8 cellular contexts compared by ENCODE assay signal in the genomic region with DNA sequence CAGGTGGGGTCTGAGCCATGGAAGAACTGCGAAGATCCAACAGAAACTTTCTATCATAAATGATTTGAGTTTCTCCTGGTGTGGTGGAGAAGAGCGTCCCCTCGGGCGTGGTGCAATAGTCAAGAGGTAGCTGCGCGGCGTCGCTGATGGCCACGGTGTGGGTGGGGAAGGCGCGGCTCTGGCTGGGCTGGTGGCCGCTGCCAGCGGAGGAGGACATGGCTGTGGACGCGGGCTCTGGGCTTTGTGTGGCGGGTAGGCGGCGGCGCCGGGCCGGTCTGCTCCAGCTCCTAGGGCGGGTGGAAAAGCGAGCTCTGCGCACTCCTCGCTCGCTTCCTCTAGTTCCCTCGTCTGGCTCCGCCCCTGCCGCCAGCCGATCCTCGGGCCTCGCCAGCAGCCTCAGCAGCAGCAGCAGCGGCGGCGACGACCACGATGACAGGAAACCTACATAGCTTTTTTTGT. TPM values are rescaled to one million over a fixed set of nuclear protein-coding genes. Genes with fewer than 3 reads are reported as not detected.
DNase-seq lines count a peak whose midpoint lies in the region; ATAC-seq and TF ChIP-seq lines count a peak whose summit lies in the region.

No MANE protein-coding gene starts in this region.

- H3K36me3 Mint-ChIP-seq in activated naive CD8-positive, alpha-beta T cell = peaks cover 3% of the 10 kb centered on the region

- peaks cover 40% of the 10 kb centered on the region for H3K4me1 Mint-ChIP-seq in activated naive CD8-positive, alpha-beta T cell (ENCODE audit: low read depth)

- H3K36me3 ChIP-seq in ovary (no peaks in the 10 kb centered on the region), testis (ENCODE audit: low read depth, missing control alignments) (no peaks in the 10 kb centered on the region)

- peak overlapping the region; percentile 94 for H3K4me3 Mint-ChIP-seq in activated naive CD8-positive, alpha-beta T cell

- H3K9me3 ChIP-seq in ovary (no peaks in the 10 kb centered on the region), testis (no peaks in the 10 kb centered on the region)

- H3K27me3 Mint-ChIP-seq in activated naive CD8-positive, alpha-beta T cell = no peaks in the 10 kb centered on the region

- WGBS in ovary, 3 donors = 2% methylated on average over 37 of the region's 37 CpGs
- WGBS in testis, 2 donors = 1 to 2% methylated on average over 14 to 37 of the region's 37 CpGs

- H3K4me1 ChIP-seq in ovary (ENCODE audit: insufficient read depth) (peaks cover 27% of the 10 kb centered on the region), testis (peaks cover 63% of the 10 kb centered on the region)

- H3K27ac Mint-ChIP-seq in activated naive CD8-positive, alpha-beta T cell = peak overlapping the region; percentile 88

- intact Hi-C loops in Right ventricle myocardium superior (cut with DNase I) = no loop called here
- intact Hi-C loops in ovary (cut with DNase I) = loop anchor here in 1 of 4 donors (10.0 kb wide), 1 partner anchor 54 kb away; no protein-coding TSS in a partner anchor
- intact Hi-C loops in testis (cut with DNase I; ENCODE audit: low total_unique reads) = no loop called here

- TF ChIP-seq EP300 in ovary (IDR thresholded peaks at IDR 0.05) = no peak

- ATAC-seq in GM21528 (IDR thresholded peaks at IDR 0.05; ENCODE audit: low FRiP score, unreplicated experiment) (peak; percentile 74), SK-N-SH treated with all-trans-retinoic acid at 6 μM for 48 hours (peak; percentile 99), Right ventricle myocardium superior (ENCODE audit: poor library complexity) (peak; percentile 94)

- no peaks in the 10 kb centered on the region for H3K27me3 ChIP-seq in ovary
- no peaks in the 10 kb centered on the region for H3K27me3 ChIP-seq in testis

- TF ChIP-seq CTCF in ovary (IDR thresholded peaks at IDR 0.05) = no peak
- no peak for TF ChIP-seq CTCF in testis (IDR thresholded peaks at IDR 0.05)

- DNase-seq in DMS114 treated with DMSO at 0.1 percent for 48 hours (lab: John Stamatoyannopoulos, UW; ENCODE audit: unreplicated experiment) = peak; percentile 73
- peak; percentile 58 for DNase-seq in LHCN-M2 (ENCODE audit: low read depth)
- DNase-seq in Right ventricle myocardium superior = peak; percentile 94
- peak; percentile 81 to 86 (median 84) for DNase-seq in ovary
- DNase-seq in testis = peak; percentile 92

- H3K27ac ChIP-seq in ovary (peak overlapping the region; percentile 27 to 65), testis (peak overlapping the region; percentile 76 to 78)

- TF ChIP-seq POLR2A in ovary (IDR thresholded peaks at IDR 0.05) (peak; percentile 25), testis (IDR thresholded peaks at IDR 0.05) (no peak)

- H3K4me3 ChIP-seq in ovary (peak overlapping the region; percentile 37), testis (peak overlapping the region; percentile 23 to 49)

- H3K9me3 Mint-ChIP-seq in activated naive CD8-positive, alpha-beta T cell (ENCODE audit: low read depth) = no peaks in the 10 kb centered on the region

TF ChIP-seq in SK-N-SH treated with all-trans-retinoic acid at 6 μM for 48 hours, 23 proteins besides CTCF, POLR2A, EP300 and RAD21:
- TF ChIP-seq ZFP3 (CRISPR knock-in tag; IDR thresholded peaks at IDR 0.05) (peak; percentile 23; the same call in 1 of the 2 replicates), TCF4 (CRISPR knock-in tag; IDR thresholded peaks at IDR 0.05; ENCODE audit: borderline replicate concordance) (no peak)

RNA-seq across cellular contexts. Expression of gene STARD9, which starts 5.9 kb away (rescaled TPM):
- total RNA-seq in LHCN-M2 (2014; rRNA removed) = 3.9 and 4.8 TPM in 2 replicates
- polyA plus RNA-seq in LHCN-M2 (2012) = 1.7 TPM
- total RNA-seq in Right ventricle myocardium superior = 5.4 TPM
- 10 to 100 TPM; 14.8 to 40.3 (median 29.8) TPM for total RNA-seq in ovary
- polyA plus RNA-seq in ovary = 10 to 100 TPM; 11.3 to 13.8 TPM
- 100 to 1,000 TPM; 132 to 137 TPM for total RNA-seq in testis
- polyA plus RNA-seq in testis (ENCODE audit: insufficient read depth, low read depth, low replicate concordance) = 41.1 TPM

RNA-seq across cellular contexts. Expression of gene HAUS2, which starts 32.7 kb away (rescaled TPM):
- 55.5 and 65.8 TPM in 2 replicates for total RNA-seq in LHCN-M2 (2014; rRNA removed)
- polyA plus RNA-seq in LHCN-M2 (2012) = 15.7 TPM
- total RNA-seq in Right ventricle myocardium superior = 9.1 TPM
- 10 to 100 TPM; 11.1 to 22.9 (median 17.8) TPM for total RNA-seq in ovary
- polyA plus RNA-seq in ovary = 10 to 100 TPM; 13.2 to 18.7 TPM
- total RNA-seq in testis = 10 to 100 TPM; 24.4 to 33.5 TPM
- 21.5 TPM for polyA plus RNA-seq in testis (ENCODE audit: insufficient read depth, low read depth, low replicate concordance)

RNA-seq across cellular contexts. Expression of gene LRRC57, which starts 32.7 kb away (rescaled TPM):
- total RNA-seq in LHCN-M2 (2014; rRNA removed) (9.0 and 12.6 TPM in 2 replicates), Right ventricle myocardium superior (11.9 TPM), ovary (10 to 100 TPM; 13.2 to 28.7 (median 17.7) TPM), testis (10 to 100 TPM; 26.7 to 35.4 TPM)
- 7.7 TPM for polyA plus RNA-seq in LHCN-M2 (2012)
- polyA plus RNA-seq in ovary (10 to 100 TPM in 1 of 2 donors, 1 to 10 TPM in 1; 7.9 to 19.2 TPM), testis (ENCODE audit: insufficient read depth, low read depth, low replicate concordance) (15.5 TPM)

Comparison
In these comparisons a context has a peak if more than half of its experiments do, and no peak if none do; other contexts are left out.
1. Peak in every context shown above with its lines: DNase-seq, ATAC-seq, H3K4me3 ChIP-seq and H3K27ac ChIP-seq.